ENCODE assay signal across 10 cellular contexts in genomic region chr10:131009801-131010200, GRCh38.
"Had no signal": no experiment of that assay in that cellular context is flagged by ENCODE, and none has a peak within 500 bp of the region (broad histone marks: within the 10 kb centered on the region; RNA-seq: fewer than 3 reads in every experiment).

No MANE protein-coding gene starts in this region.

- H3K27ac ChIP-seq: HL-60 had no signal

- DNase-seq: H9, HCEC 1CT, IMR-90, KG1 had no signal

- FAIRE-seq: H1, H54, HTR-8/SVneo, K562 had no signal

- H3K4me2 ChIP-seq: GM23338 had no signal

- H2AFZ ChIP-seq: GM23338 had no signal

- ATAC-seq: GM23338, K562 had no signal

- H3K4me3 ChIP-seq: GM23338, K562 had no signal
